ENCODE assay signal across 8 cellular contexts in genomic region chr22:36334838-36335603, GRCh38. TPM values are rescaled to one million over a fixed set of nuclear protein-coding genes. Genes with fewer than 3 reads are reported as not detected.
DNase-seq lines count a peak whose midpoint lies in the region; ATAC-seq and TF ChIP-seq lines count a peak whose summit lies in the region.

No MANE protein-coding gene starts in this region.

- intact Hi-C loops in left lung (cut with DNase I): loop anchor here (5.0 to 10.0 kb wide), 2 partner anchors 42 to 50 kb away; partner anchors contain the start of gene MYH9 (in 1 of the 2)

- ATAC-seq in left lung: no peak
- ATAC-seq in HG02970 (IDR thresholded peaks at IDR 0.05; ENCODE audit: low FRiP score, unreplicated experiment): no peak

- H3K27ac ChIP-seq in GM23248: peak overlapping the region; percentile 87
- peak overlapping the region; percentile 100 for H3K27ac ChIP-seq in RWPE1
- peak overlapping the region; percentile 92 for H3K27ac ChIP-seq in caudate nucleus (ENCODE audit: low read depth, low read length)
- H3K27ac ChIP-seq in left lung: peak overlapping the region; percentile 90 to 94

- no peaks in the 10 kb centered on the region for H3K9me3 ChIP-seq in GM23248 (ENCODE audit: low read depth)
- no peaks in the 10 kb centered on the region for H3K9me3 ChIP-seq in left lung

- peaks cover 66% of the 10 kb centered on the region for H3K36me3 ChIP-seq in GM23248 (ENCODE audit: low read depth)
- peaks cover 0 to 74% of the 10 kb centered on the region in 2 donors for H3K36me3 ChIP-seq in left lung

- TF ChIP-seq CTCF in RWPE1 (conservative IDR thresholded peaks at IDR 0.05; ENCODE audit: low read depth) (no peak), left lung (IDR thresholded peaks at IDR 0.05) (no peak), GM13976 (IDR thresholded peaks at IDR 0.05; ENCODE audit: borderline replicate concordance, control extremely low read depth, extremely low read depth, insufficient read depth, missing control alignments) (no peak)

- POLR2A ChIA-PET in RWPE1 (lab: Yijun Ruan, JAX; ENCODE audit: low non-redundant PET): no interaction called here

- H3K27me3 ChIP-seq in GM23248 (replicated peaks; ENCODE audit: insufficient read depth) (no peaks in the 10 kb centered on the region), left lung (no peaks in the 10 kb centered on the region)

- peaks cover 5% of the 10 kb centered on the region; the same call in 1 of the 2 replicates for H4K20me1 ChIP-seq in GM23248 (ENCODE audit: insufficient read depth)

- peaks cover 78% of the 10 kb centered on the region for H3K4me1 ChIP-seq in GM23248 (ENCODE audit: insufficient read depth)
- H3K4me1 ChIP-seq in left lung: peaks cover 81 to 100% of the 10 kb centered on the region in 2 donors

- in situ Hi-C loops in GM23248 (cut with MboI) (no loop called here), GM13976 (cut with MboI; ENCODE audit: low sequenced_read_pairs, unreplicated experiment) (no loop called here)

- no peak overlapping the region for H2AFZ ChIP-seq in GM23248

- CTCF ChIA-PET in RWPE1 (lab: Yijun Ruan, JAX): no interaction called here

- peaks cover 97% of the 10 kb centered on the region for H3F3A ChIP-seq in GM23248 (ENCODE audit: insufficient read depth)

- 74 to 77% methylated on average over 17 of the region's 17 CpGs for WGBS in GM23248 (ENCODE audit: low coverage in 1 of 2, low lambda C conversion rate in 2 of 2, missing lambda C conversion rate in 2 of 2), 2 experiments

- DNase-seq in GM23248 (peak; percentile 85), RWPE1 (ENCODE audit: low spot score) (no peak), caudate nucleus (lab: John Stamatoyannopoulos, UW) (peak in 57 of 61 donors; percentile 38 to 86 (median 65)), left lung (no peak), superior temporal gyrus (ENCODE audit: extremely low spot score) (peak; percentile 85), iPS-NIHi7 (ENCODE audit: extremely low spot score) (no peak), GM13976 (ENCODE audit: low spot score) (no peak)

- no peaks in the 10 kb centered on the region for H3K9me2 ChIP-seq in GM23248 (ENCODE audit: insufficient read depth)

- H3K4me2 ChIP-seq in GM23248 (ENCODE audit: unreplicated experiment): no peak overlapping the region

- H3K4me3 ChIP-seq in GM23248 (no peak overlapping the region), left lung (no peak overlapping the region)

- H3K9ac ChIP-seq in GM23248: peak overlapping the region; percentile 24; the same call in 1 of the 2 replicates

- H3K79me2 ChIP-seq in GM23248 (ENCODE audit: insufficient read depth): peaks cover 98% of the 10 kb centered on the region

RNA-seq across cellular contexts. Expression of gene MYH9, which starts 52.7 kb away (rescaled TPM):
- 420 and 453 TPM in 2 replicates for total RNA-seq in GM23248 (2014; rRNA removed; shearing (Covaris generic))
- polyA plus RNA-seq in GM23248 (2016; fragmentation: Nextera tagmentation; extraction: Ambion mirVana): 282 and 287 TPM in 2 replicates
- total RNA-seq in left lung: 100 to 1,000 TPM; 754 to 761 TPM

Comparison
In these comparisons a context has a peak if more than half of its experiments do, and no peak if none do; other contexts are left out.
1. DNase-seq: peak in GM23248 (single experiment), caudate nucleus (57 of 61) and superior temporal gyrus (single experiment); none in RWPE1 (single experiment), left lung (0 of 2), iPS-NIHi7 (single experiment) and GM13976 (single experiment).
2. Peak in every context shown above with its lines, with median percentiles within 50 percentile points of each other: H3K27ac ChIP-seq.